Comparison of ENCODE assay signal across 4 cellular contexts in the genomic region with DNA sequence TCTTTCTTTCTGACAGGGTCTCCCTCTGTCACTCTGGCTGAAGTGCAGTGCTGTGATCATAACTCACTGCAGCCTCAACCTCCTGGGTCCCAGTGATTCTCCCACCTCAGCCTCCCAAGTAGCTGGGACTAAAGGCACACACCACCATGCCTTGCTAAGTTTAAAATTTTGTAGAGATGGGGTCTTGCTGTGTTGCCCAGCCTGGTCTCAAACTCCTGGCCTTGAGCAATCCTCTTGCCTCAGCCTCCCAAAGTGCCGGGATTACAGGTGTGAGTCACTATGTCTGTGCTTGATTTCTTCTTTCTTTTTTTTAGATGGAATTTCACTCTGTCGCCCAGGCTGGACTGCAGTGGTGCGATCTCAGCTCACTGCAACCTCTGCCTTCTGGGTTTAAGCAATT. TPM values are rescaled to one million over a fixed set of nuclear protein-coding genes. Genes with fewer than 3 reads are reported as not detected.
"Had no signal": no experiment of that assay in that cellular context is flagged by ENCODE, and none has a peak within 500 bp of the region (broad histone marks: within the 10 kb centered on the region; RNA-seq: fewer than 3 reads in every experiment).

No MANE protein-coding gene starts in this region.

RNA-seq across cellular contexts. Expression of gene ASPDH, which starts 14.3 kb away (rescaled TPM):
- total RNA-seq: HT-29, IMR-90 had no signal
- polyA plus RNA-seq: IgD-negative memory B cell, IMR-90 had no signal

RNA-seq across cellular contexts. Expression of gene LRRC4B, which starts 40.2 kb away (rescaled TPM):
- total RNA-seq: HepG2, HT-29, IMR-90 had no signal
- polyA plus RNA-seq: HepG2, IgD-negative memory B cell had no signal

RNA-seq across cellular contexts. Expression of gene GARIN5A, which starts 51.4 kb away (rescaled TPM):
- total RNA-seq: HepG2, IMR-90 had no signal
- polyA plus RNA-seq: HepG2 had no signal

RNA-seq across cellular contexts. Expression of gene EMC10, which starts 51.7 kb away (rescaled TPM):
- total RNA-seq: HepG2 had no signal
- polyA plus RNA-seq: HepG2 had no signal
